18 cellular contexts compared by ENCODE assay signal in the genomic region with DNA sequence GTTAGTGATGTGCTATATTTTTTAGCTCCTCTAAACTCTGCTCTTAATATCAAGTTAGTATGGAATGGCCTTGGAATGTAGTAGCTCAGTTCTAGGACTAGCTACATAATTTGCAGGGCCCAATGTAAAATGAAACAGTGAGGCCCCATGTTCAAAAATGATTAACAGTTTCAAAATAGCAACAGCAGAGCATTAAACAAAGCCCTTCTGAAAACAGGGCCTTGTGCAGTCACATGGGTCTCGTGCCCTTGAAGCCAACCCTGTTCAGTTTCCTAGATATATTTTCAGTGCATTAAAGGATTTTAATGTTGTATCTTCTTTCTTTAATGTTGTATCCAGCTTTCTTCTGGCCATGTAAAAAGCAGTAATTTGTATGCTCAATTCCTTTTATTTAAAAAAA.
DNase-seq lines count a peak whose midpoint lies in the region; ATAC-seq and TF ChIP-seq lines count a peak whose summit lies in the region.
"Had no signal": no experiment of that assay in that cellular context is flagged by ENCODE, and none has a peak within 500 bp of the region (broad histone marks: within the 10 kb centered on the region; RNA-seq: fewer than 3 reads in every experiment).

No MANE protein-coding gene starts in this region.

- H3K4me1 ChIP-seq in testis: no peaks in the 10 kb centered on the region
- H3K4me1 ChIP-seq in CD4-positive, alpha-beta memory T cell (ENCODE audit: insufficient read depth, low read length): no peaks in the 10 kb centered on the region

- H3K9me3 ChIP-seq in testis: no peaks in the 10 kb centered on the region
- H3K9me3 ChIP-seq in CD4-positive, alpha-beta memory T cell (ENCODE audit: control insufficient read depth in 1 of 2, low read length in 2 of 2): no peaks in the 10 kb centered on the region

- intact Hi-C loops in testis (cut with DNase I; ENCODE audit: low total_unique reads): no loop called here
- intact Hi-C loops in CD4-positive, alpha-beta memory T cell (cut with micrococcal nuclease): no loop called here

- H3K27me3 ChIP-seq in testis: no peaks in the 10 kb centered on the region
- no peaks in the 10 kb centered on the region for H3K27me3 ChIP-seq in CD4-positive, alpha-beta memory T cell (ENCODE audit: insufficient read depth, low read length)

- peak; percentile 61 for DNase-seq in testis
- DNase-seq in NCI-H345 (lab: John Stamatoyannopoulos, UW): no peak
- no peak for DNase-seq in CD4-positive, alpha-beta memory T cell
- DNase-seq: CD8-positive, alpha-beta T cell; DMS 273 treated with DMSO at 0.1 percent for 48 hours; GM23248; Kasumi-1; NCI-H1417 treated with DMSO at 0.1 percent for 48 hours; NCI-H2081 treated with DMSO at 0.1 percent for 48 hours; NCI-H524 treated with DMSO at 0.1 percent for 48 hours; SIG-M5; T-helper 2 cell had no signal

- H3K4me3 ChIP-seq in testis: no peak overlapping the region
- no peak overlapping the region for H3K4me3 ChIP-seq in CD4-positive, alpha-beta memory T cell (ENCODE audit: low read length in 2 of 2)
- H3K4me3 ChIP-seq: GM23248 had no signal

- H3K36me3 ChIP-seq in testis (ENCODE audit: low read depth, missing control alignments): no peaks in the 10 kb centered on the region
- no peaks in the 10 kb centered on the region for H3K36me3 ChIP-seq in CD4-positive, alpha-beta memory T cell (ENCODE audit: insufficient read depth, low read length)

- no peak overlapping the region for H3K4me3 Mint-ChIP-seq in CD4-positive, alpha-beta memory T cell
- H3K4me3 Mint-ChIP-seq: B cell; CD8-positive, alpha-beta T cell had no signal

- no peaks in the 10 kb centered on the region for H3K36me3 Mint-ChIP-seq in CD4-positive, alpha-beta memory T cell
- H3K36me3 Mint-ChIP-seq: CD8-positive, alpha-beta T cell had no signal

- POLR2A ChIA-PET in CD4-positive, alpha-beta memory T cell (lab: Charles Lee; ENCODE audit: partially characterized antibody): no interaction called here

- no peak overlapping the region for H3K27ac Mint-ChIP-seq in CD4-positive, alpha-beta memory T cell
- H3K27ac Mint-ChIP-seq: B cell; CD8-positive, alpha-beta T cell had no signal

- 53 to 80% methylated on average over 1 of the region's 1 CpG for WGBS in testis, 2 donors

- ATAC-seq in GM18873 (IDR thresholded peaks at IDR 0.05; ENCODE audit: low FRiP score, unreplicated experiment): peak; percentile 50
- peak; percentile 66 for ATAC-seq in GM21619 (IDR thresholded peaks at IDR 0.05; ENCODE audit: unreplicated experiment)
- peak; percentile 67 for ATAC-seq in HG03520 (IDR thresholded peaks at IDR 0.05; ENCODE audit: unreplicated experiment)
- no peak for ATAC-seq in HG02973 (IDR thresholded peaks at IDR 0.05; ENCODE audit: unreplicated experiment)
- ATAC-seq: CD8-positive, alpha-beta T cell; HCT116 had no signal

- CTCF ChIA-PET in CD4-positive, alpha-beta memory T cell (lab: Charles Lee; ENCODE audit: partially characterized antibody): no interaction called here

- H3K27ac ChIP-seq in testis: no peak overlapping the region
- H3K27ac ChIP-seq in CD4-positive, alpha-beta memory T cell (ENCODE audit: low read depth, low read length): no peak overlapping the region
- H3K27ac ChIP-seq: GM23248 had no signal

- no peak for TF ChIP-seq CTCF in testis (IDR thresholded peaks at IDR 0.05)

- TF ChIP-seq POLR2A in testis (IDR thresholded peaks at IDR 0.05): no peak

- no peaks in the 10 kb centered on the region for H3K27me3 Mint-ChIP-seq in CD4-positive, alpha-beta memory T cell
- H3K27me3 Mint-ChIP-seq: B cell had no signal

- no peaks in the 10 kb centered on the region for H3K9me3 Mint-ChIP-seq in CD4-positive, alpha-beta memory T cell
- H3K9me3 Mint-ChIP-seq: CD8-positive, alpha-beta T cell had no signal

- H3K4me1 Mint-ChIP-seq in CD4-positive, alpha-beta memory T cell: no peaks in the 10 kb centered on the region
- H3K4me1 Mint-ChIP-seq: B cell had no signal
